Comparison of ENCODE assay signal across 9 cellular contexts in the genomic region with DNA sequence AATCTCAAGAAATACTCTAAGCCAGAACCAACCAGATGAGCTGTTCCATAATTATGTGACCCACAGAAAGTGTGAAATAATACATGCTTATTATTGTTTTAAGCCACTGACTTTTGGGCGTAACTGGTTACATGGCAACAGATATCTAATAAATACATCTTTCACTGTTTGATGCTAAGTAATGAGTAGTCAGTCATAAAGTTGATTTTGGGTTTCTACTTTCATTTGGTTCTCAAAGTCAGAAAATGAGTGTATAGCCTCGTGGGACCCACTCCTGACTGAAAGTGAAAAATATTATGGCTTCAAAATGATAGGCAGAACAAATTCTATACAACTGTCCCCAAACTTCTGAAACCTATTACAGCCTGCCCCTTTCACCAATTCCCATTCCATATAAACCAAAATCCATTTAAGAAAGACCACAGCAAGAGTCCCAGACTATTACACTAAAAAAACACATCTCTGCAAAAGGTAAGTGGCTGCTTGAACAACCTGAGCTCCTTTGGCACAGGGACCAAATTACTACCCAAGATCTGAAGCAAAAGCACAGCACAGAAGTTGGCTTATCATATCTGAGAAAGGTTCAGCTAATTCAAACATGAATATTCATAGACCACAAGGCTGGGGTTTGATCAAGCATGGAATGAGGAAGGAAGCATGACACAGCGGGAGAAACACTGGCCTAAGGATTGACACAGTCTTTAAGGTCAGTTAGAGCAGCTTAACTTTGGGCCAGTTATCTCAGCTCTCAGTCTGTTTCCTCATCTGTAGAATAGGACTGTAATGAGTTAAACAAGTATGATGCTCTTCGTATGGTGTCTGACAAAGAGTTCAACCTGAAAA.
DNase-seq lines count a peak whose midpoint lies in the region; ATAC-seq and TF ChIP-seq lines count a peak whose summit lies in the region.
"Had no signal": no experiment of that assay in that cellular context is flagged by ENCODE, and none has a peak within 500 bp of the region (broad histone marks: within the 10 kb centered on the region; RNA-seq: fewer than 3 reads in every experiment).

No MANE protein-coding gene starts in this region.

- no peaks in the 10 kb centered on the region for H3K9me3 Mint-ChIP-seq in activated naive CD4-positive, alpha-beta T cell treated with anti-CD3 and anti-CD28 coated beads for 36 hours

- H3K27ac ChIP-seq in mesenchymal stem cell (ENCODE audit: low read length, poor library complexity, severe bottlenecking), result peak overlapping the region; percentile 87
- H3K27ac ChIP-seq: lower lobe of right lung had no signal

- no peaks in the 10 kb centered on the region for H3K36me3 Mint-ChIP-seq in activated naive CD4-positive, alpha-beta T cell treated with anti-CD3 and anti-CD28 coated beads for 36 hours (ENCODE audit: low read depth)

- H2BK12ac ChIP-seq in mesenchymal stem cell (ENCODE audit: low read length in 2 of 2), result no peak overlapping the region

- H3K36me3 ChIP-seq in mesenchymal stem cell (ENCODE audit: control insufficient read depth in 1 of 2, insufficient read depth in 2 of 2, low read depth in 1 of 2, low read length in 2 of 2), result peaks cover 6 to 61% of the 10 kb centered on the region in 2 experiments

- CTCF ChIA-PET in activated naive CD4-positive, alpha-beta T cell treated with anti-CD3 and anti-CD28 coated beads for 36 hours (lab: Charles Lee), result interaction anchor here (0.5 kb wide), 1 partner anchor 596 kb away, joined by 3 read pairs; no protein-coding TSS in a partner anchor

- H3K18ac ChIP-seq in mesenchymal stem cell (ENCODE audit: low read depth in 1 of 2, low read length in 2 of 2), result no peak overlapping the region

- no peak for TF ChIP-seq CTCF in NB4 (IDR thresholded peaks at IDR 0.05; ENCODE audit: low read depth, low read length)

- 100% methylated on average over 4 of the region's 4 CpGs for WGBS in mesenchymal stem cell

- no peak overlapping the region for H3K14ac ChIP-seq in mesenchymal stem cell (ENCODE audit: low read length in 2 of 2)

- peaks cover 7% of the 10 kb centered on the region for H3K79me1 ChIP-seq in mesenchymal stem cell (replicated peaks; ENCODE audit: low read length, poor library complexity, severe bottlenecking)

- no peak overlapping the region for H3K4me2 ChIP-seq in mesenchymal stem cell (ENCODE audit: low read length, poor library complexity, severe bottlenecking)

- no peak overlapping the region for H3K4ac ChIP-seq in mesenchymal stem cell (ENCODE audit: low read depth in 1 of 2, low read length in 2 of 2)

- no peaks in the 10 kb centered on the region for H3K27me3 ChIP-seq in mesenchymal stem cell (ENCODE audit: control insufficient read depth in 1 of 2, insufficient read depth in 1 of 2, low read length in 2 of 2)

- no peak overlapping the region for H2AFZ ChIP-seq in mesenchymal stem cell (ENCODE audit: low read depth, low read length)

- no peak overlapping the region for H4K8ac ChIP-seq in mesenchymal stem cell (ENCODE audit: low read length)

- peak; percentile 75 for DNase-seq in NB4 (ENCODE audit: low read depth)
- no peak for DNase-seq in mesenchymal stem cell
- DNase-seq in inferior parietal cortex (ENCODE audit: extremely low spot score), result no peak
- DNase-seq in stimulated activated CD8-positive, alpha-beta memory T cell treated with anti-CD3 and anti-CD28 coated beads, Interleukin-4, amount 100 ng/mL, for 48 hours, result no peak
- DNase-seq in activated naive CD4-positive, alpha-beta T cell treated with anti-CD3 and anti-CD28 coated beads for 36 hours, result no peak
- DNase-seq in NCI-H748 (lab: John Stamatoyannopoulos, UW; ENCODE audit: unreplicated experiment), result no peak
- DNase-seq: lower lobe of right lung had no signal

- peaks cover 5% of the 10 kb centered on the region for H3K9me3 ChIP-seq in mesenchymal stem cell (ENCODE audit: control insufficient read depth, low read length)
- H3K9me3 ChIP-seq: lower lobe of right lung had no signal

- no peak for TF ChIP-seq POLR2A in NB4 (IDR thresholded peaks at IDR 0.05; ENCODE audit: extremely low read depth, insufficient read length)

- intact Hi-C loops in activated naive CD4-positive, alpha-beta T cell treated with anti-CD3 and anti-CD28 coated beads for 36 hours (cut with micrococcal nuclease), result no loop called here

- H3K9ac ChIP-seq in mesenchymal stem cell (ENCODE audit: low read length), result no peak overlapping the region

- H3K4me3 ChIP-seq in NB4 (ENCODE audit: low read depth, low read length), result no peak overlapping the region
- no peak overlapping the region for H3K4me3 ChIP-seq in mesenchymal stem cell (ENCODE audit: insufficient read depth in 1 of 2, low read depth in 1 of 2, low read length in 2 of 2)
- H3K4me3 ChIP-seq: lower lobe of right lung had no signal

- peak overlapping the region; percentile 50 for H2BK5ac ChIP-seq in mesenchymal stem cell (ENCODE audit: low read depth, low read length, poor library complexity, severe bottlenecking)

- H3K27me3 Mint-ChIP-seq in activated naive CD4-positive, alpha-beta T cell treated with anti-CD3 and anti-CD28 coated beads for 36 hours (ENCODE audit: low read depth), result peaks cover 4% of the 10 kb centered on the region

- no peak overlapping the region for H3K23ac ChIP-seq in mesenchymal stem cell (ENCODE audit: low read length in 2 of 2)

- ATAC-seq in GM18519 (IDR thresholded peaks at IDR 0.05; ENCODE audit: low FRiP score, unreplicated experiment), result peak; percentile 65
- ATAC-seq in HG02571 (IDR thresholded peaks at IDR 0.05; ENCODE audit: unreplicated experiment), result peak; percentile 48

- H4K91ac ChIP-seq in mesenchymal stem cell (ENCODE audit: low read length), result no peak overlapping the region

- H2BK120ac ChIP-seq in mesenchymal stem cell (ENCODE audit: low read depth, low read length), result no peak overlapping the region

- no peak overlapping the region for H2BK15ac ChIP-seq in mesenchymal stem cell (ENCODE audit: low read depth, poor library complexity, severe bottlenecking)

- H3K27ac Mint-ChIP-seq in activated naive CD4-positive, alpha-beta T cell treated with anti-CD3 and anti-CD28 coated beads for 36 hours, result no peak overlapping the region

- H3K4me3 Mint-ChIP-seq in activated naive CD4-positive, alpha-beta T cell treated with anti-CD3 and anti-CD28 coated beads for 36 hours, result no peak overlapping the region

- H3K4me1 ChIP-seq in mesenchymal stem cell (ENCODE audit: control insufficient read depth, insufficient read depth, low read depth, low read length), result peaks cover 11% of the 10 kb centered on the region

- peak overlapping the region; percentile 61 for H2AK5ac ChIP-seq in mesenchymal stem cell (ENCODE audit: low read length, severe bottlenecking)

- H3K4me1 Mint-ChIP-seq in activated naive CD4-positive, alpha-beta T cell treated with anti-CD3 and anti-CD28 coated beads for 36 hours (ENCODE audit: low read depth), result no peaks in the 10 kb centered on the region
